ENCODE assay signal across 1 cellular context in genomic region chr6:111411978-111412574, GRCh38.
TF ChIP-seq lines count a peak whose summit lies in the region.

No MANE protein-coding gene starts in this region.

TF ChIP-seq in GM12878, 131 proteins besides CTCF, POLR2A, EP300 and RAD21 (continued from another document):
- TF ChIP-seq SKIL (IDR thresholded peaks at IDR 0.05; ENCODE audit: low read depth, poor library complexity, severe bottlenecking), result peak; percentile 52
- TF ChIP-seq STAT3 (IDR thresholded peaks at IDR 0.05; ENCODE audit: low read depth, low read length), result 0 out of 2 replicates have a peak, but pooled peaks have one; percentile 57
- no peak for TF ChIP-seq ELK1 (IDR thresholded peaks at IDR 0.05; ENCODE audit: low read depth, low read length)
- no peak for TF ChIP-seq BCLAF1 (IDR thresholded peaks at IDR 0.05)
- TF ChIP-seq ZNF687 (IDR thresholded peaks at IDR 0.05), result peak; percentile 48; the same call in 1 of the 2 replicates
- TF ChIP-seq JUNB (IDR thresholded peaks at IDR 0.05), result peak; percentile 55
- peak; percentile 27; the same call in 1 of the 2 replicates for TF ChIP-seq BMI1 (IDR thresholded peaks at IDR 0.05; ENCODE audit: borderline replicate concordance)
- 0 out of 2 replicates have a peak, but pooled peaks have one; percentile 28 for TF ChIP-seq IRF4 (IDR thresholded peaks at IDR 0.05; ENCODE audit: low read depth, low read length)
- TF ChIP-seq NR2C2 (IDR thresholded peaks at IDR 0.05; ENCODE audit: borderline replicate concordance, control insufficient read depth, insufficient read length, low read depth), result no peak
- TF ChIP-seq NKRF (conservative IDR thresholded peaks at IDR 0.05), result no peak
- no peak for TF ChIP-seq REST (IDR thresholded peaks at IDR 0.05; ENCODE audit: low read depth, low read length)
- no peak for TF ChIP-seq RELA (IDR thresholded peaks at IDR 0.05; ENCODE audit: borderline replicate concordance, partially characterized antibody)
- no peak for TF ChIP-seq RUNX3 (IDR thresholded peaks at IDR 0.05; ENCODE audit: low read length)
- TF ChIP-seq SMARCA5 (IDR thresholded peaks at IDR 0.05), result 0 out of 2 replicates have a peak, but pooled peaks have one; percentile 13
- no peak for TF ChIP-seq TCF7 (IDR thresholded peaks at IDR 0.05; ENCODE audit: borderline replicate concordance)
- TF ChIP-seq KAT2A (conservative IDR thresholded peaks at IDR 0.05; ENCODE audit: control insufficient read depth, low read depth, low read length), result no peak
- no peak for TF ChIP-seq EGR1 (IDR thresholded peaks at IDR 0.05; ENCODE audit: borderline replicate concordance in 1 of 2, low read depth in 2 of 2, low read length in 2 of 2)
- TF ChIP-seq ZNF217 (IDR thresholded peaks at IDR 0.05), result no peak
- no peak for TF ChIP-seq IRF3 (IDR thresholded peaks at IDR 0.05)
- TF ChIP-seq POLR2AphosphoS2 (IDR thresholded peaks at IDR 0.05; ENCODE audit: low read depth, low read length), result no peak
- TF ChIP-seq STAT1 (conservative IDR thresholded peaks at IDR 0.05), result no peak
